2 cellular contexts compared by ENCODE assay signal in the genomic region with DNA sequence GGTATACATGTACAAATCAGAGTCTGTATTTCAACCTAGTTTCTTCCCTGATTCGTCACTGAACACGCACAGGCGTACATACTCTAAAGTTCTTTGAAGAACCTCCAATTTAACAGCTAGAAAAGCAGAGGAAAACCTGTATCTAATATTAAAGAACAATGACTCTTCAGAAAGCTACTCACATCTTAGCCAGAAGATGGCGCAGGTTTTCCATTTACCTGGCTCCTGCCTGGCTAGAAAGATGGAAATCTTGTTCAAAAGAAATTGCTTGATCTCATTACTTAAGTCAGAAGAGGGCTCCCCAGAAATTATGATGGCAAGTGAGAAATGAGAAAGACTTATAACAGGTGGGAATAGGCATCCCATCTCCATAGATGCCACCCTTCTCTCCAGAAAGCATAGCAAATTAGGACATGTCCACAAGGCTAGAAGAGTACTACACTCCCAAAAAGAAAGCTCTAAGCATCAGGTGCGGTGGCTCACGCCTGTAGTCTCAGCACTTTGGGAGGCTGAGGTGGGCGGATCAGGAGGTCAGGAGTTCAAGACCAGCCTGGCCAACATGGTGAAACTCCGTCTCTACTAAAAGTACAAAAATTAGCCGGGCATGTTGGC.
A peak's percentile ranks its signal among the peaks of the same experiment; 100 is the strongest.
TF ChIP-seq lines count a peak whose summit lies in the region.

No MANE protein-coding gene starts in this region.

TF ChIP-seq in IMR-90, 13 proteins besides CTCF, POLR2A, EP300 and RAD21:
- TF ChIP-seq CHD1 (IDR thresholded peaks at IDR 0.05; ENCODE audit: low read depth, low read length) (no peak), SMC3 (IDR thresholded peaks at IDR 0.05; ENCODE audit: low read depth, low read length) (peak; percentile 78), MAFK (IDR thresholded peaks at IDR 0.05; ENCODE audit: low read depth, low read length) (no peak)

TF ChIP-seq in K562, 482 proteins besides CTCF, POLR2A, EP300 and RAD21:
- TF ChIP-seq ILK (tag; IDR thresholded peaks at IDR 0.05; ENCODE audit: borderline replicate concordance, low read depth) (no peak), SMC3 (conservative IDR thresholded peaks at IDR 0.05; ENCODE audit: insufficient read depth, low read depth, low read length) (peak; percentile 66), GATA2 (CRISPR knock-in tag; IDR thresholded peaks at IDR 0.05) (0 out of 2 replicates have a peak, but pooled peaks have one; percentile 36)
- TF ChIP-seq, protein P1, sequence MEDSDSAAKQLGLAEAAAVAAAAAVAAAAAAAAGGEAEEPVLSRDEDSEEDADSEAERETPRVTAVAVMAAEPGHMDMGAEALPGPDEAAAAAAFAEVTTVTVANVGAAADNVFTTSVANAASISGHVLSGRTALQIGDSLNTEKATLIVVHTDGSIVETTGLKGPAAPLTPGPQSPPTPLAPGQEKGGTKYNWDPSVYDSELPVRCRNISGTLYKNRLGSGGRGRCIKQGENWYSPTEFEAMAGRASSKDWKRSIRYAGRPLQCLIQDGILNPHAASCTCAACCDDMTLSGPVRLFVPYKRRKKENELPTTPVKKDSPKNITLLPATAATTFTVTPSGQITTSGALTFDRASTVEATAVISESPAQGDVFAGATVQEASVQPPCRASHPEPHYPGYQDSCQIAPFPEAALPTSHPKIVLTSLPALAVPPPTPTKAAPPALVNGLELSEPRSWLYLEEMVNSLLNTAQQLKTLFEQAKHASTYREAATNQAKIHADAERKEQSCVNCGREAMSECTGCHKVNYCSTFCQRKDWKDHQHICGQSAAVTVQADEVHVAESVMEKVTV (CRISPR knock-in tag; IDR thresholded peaks at IDR 0.05) = 0 out of 2 replicates have a peak, but pooled peaks have one; percentile 45
